In genomic region chr5:10513501-10514442, GRCh38 we compare ENCODE assay signal across 11 cellular contexts. TPM values are rescaled to one million over a fixed set of nuclear protein-coding genes. Genes with fewer than 3 reads are reported as not detected.
DNase-seq lines count a peak whose midpoint lies in the region; ATAC-seq, FAIRE-seq and TF ChIP-seq lines count a peak whose summit lies in the region.
"Had no signal": no experiment of that assay in that cellular context is flagged by ENCODE, and none has a peak within 500 bp of the region (broad histone marks: within the 10 kb centered on the region; RNA-seq: fewer than 3 reads in every experiment).

No MANE protein-coding gene starts in this region.

- DNase-seq in H54 (ENCODE audit: insufficient read length, low spot score) (peak; percentile 76), fibroblast of villous mesenchyme (ENCODE audit: low read depth) (peak; percentile 67), skeletal muscle cell (ENCODE audit: low read depth) (peak; percentile 68), NCI-H2227 treated with DMSO at 0.1 percent for 48 hours (lab: John Stamatoyannopoulos, UW) (no peak), NCI-H1930 (lab: John Stamatoyannopoulos, UW) (no peak), GM12892 (ENCODE audit: insufficient read length) (no peak)
- DNase-seq: activated naive CD4-positive, alpha-beta T cell treated with anti-CD3 and anti-CD28 coated beads, Interleukin-2, amount 50 U/mL, for 16 hours; NCI-H510A treated with DMSO at 0.1 percent for 48 hours; pancreas had no signal

- FAIRE-seq in H54 (lab: Jason Lieb, UNC) (peak; percentile 20), GM12892 (lab: Jason Lieb, UNC) (no peak)
- FAIRE-seq: pancreas had no signal

- TF ChIP-seq CTCF in fibroblast of villous mesenchyme (IDR thresholded peaks at IDR 0.05; ENCODE audit: insufficient read depth, low read depth, low read length): no peak

- H3K4me3 ChIP-seq in fibroblast of villous mesenchyme (ENCODE audit: low read depth, low read length): no peak overlapping the region
- no peak overlapping the region for H3K4me3 ChIP-seq in skeletal muscle cell (ENCODE audit: low read depth, low read length)
- H3K4me3 ChIP-seq: pancreas had no signal

- TF ChIP-seq POLR2A in H54 (IDR thresholded peaks at IDR 0.05; ENCODE audit: low read depth, low read length) (no peak), GM12892 (IDR thresholded peaks at IDR 0.05; ENCODE audit: low read depth, low read length) (no peak)

- ATAC-seq in SK-N-SH treated with all-trans-retinoic acid at 6 μM for 48 hours (peak; percentile 91), GM21529 (IDR thresholded peaks at IDR 0.05; ENCODE audit: unreplicated experiment) (no peak)
- ATAC-seq: pancreas had no signal

TF ChIP-seq in SK-N-SH treated with all-trans-retinoic acid at 6 μM for 48 hours, 23 proteins besides CTCF, POLR2A, EP300 and RAD21:
- TF ChIP-seq BACH2 (CRISPR knock-in tag; IDR thresholded peaks at IDR 0.05; ENCODE audit: borderline replicate concordance): no peak
- no peak for TF ChIP-seq ZNF70 (CRISPR knock-in tag; IDR thresholded peaks at IDR 0.05)
- no peak for TF ChIP-seq ARNTL (CRISPR knock-in tag; IDR thresholded peaks at IDR 0.05; ENCODE audit: borderline replicate concordance, low read depth)
- no peak for TF ChIP-seq RARB (CRISPR knock-in tag; IDR thresholded peaks at IDR 0.05)
- TF ChIP-seq SNAI2 (CRISPR knock-in tag; IDR thresholded peaks at IDR 0.05): no peak
- TF ChIP-seq ISL1 (CRISPR knock-in tag; IDR thresholded peaks at IDR 0.05): no peak
- TF ChIP-seq CSRNP3 (CRISPR knock-in tag; IDR thresholded peaks at IDR 0.05): no peak
- TF ChIP-seq CREB5 (CRISPR knock-in tag; IDR thresholded peaks at IDR 0.05; ENCODE audit: low read depth): no peak
- no peak for TF ChIP-seq OSR1 (CRISPR knock-in tag; IDR thresholded peaks at IDR 0.05)
- TF ChIP-seq TCF4 (CRISPR knock-in tag; IDR thresholded peaks at IDR 0.05; ENCODE audit: borderline replicate concordance): no peak
- TF ChIP-seq GLIS3 (CRISPR knock-in tag; IDR thresholded peaks at IDR 0.05): no peak

RNA-seq across cellular contexts. Expression of gene ANKRD33B, which starts 50.1 kb away (rescaled TPM):
- total RNA-seq in fibroblast of villous mesenchyme: 1.6 and 2.6 TPM in 2 replicates
- polyA plus RNA-seq in GM12892 (2012; ENCODE audit: missing spikeins): 30.2 TPM

Comparison
In these comparisons a context has a peak if more than half of its experiments do, and no peak if none do; other contexts are left out.
1. DNase-seq: peak in H54 (single experiment), fibroblast of villous mesenchyme (single experiment) and skeletal muscle cell (single experiment); none in NCI-H2227 treated with DMSO at 0.1 percent for 48 hours (single experiment), NCI-H1930 (0 of 2) and GM12892 (single experiment).